ENCODE assay signal across 14 cellular contexts in genomic region chr5:132478498-132478855, GRCh38. TPM values are rescaled to one million over a fixed set of nuclear protein-coding genes. Genes with fewer than 3 reads are reported as not detected.
DNase-seq lines count a peak whose midpoint lies in the region; ATAC-seq and TF ChIP-seq lines count a peak whose summit lies in the region.
"Had no signal": no experiment of that assay in that cellular context is flagged by ENCODE, and none has a peak within 500 bp of the region (broad histone marks: within the 10 kb centered on the region; RNA-seq: fewer than 3 reads in every experiment).

No MANE protein-coding gene starts in this region.

- H3K9me3 Mint-ChIP-seq in activated T-cell treated with anti-CD3 and anti-CD28 coated beads, Interleukin-2, amount 50 U/mL, for 72 hours = no peaks in the 10 kb centered on the region
- H3K9me3 Mint-ChIP-seq in memory B cell = no peaks in the 10 kb centered on the region

- peaks cover 5 to 6% of the 10 kb centered on the region in 2 donors for H3K36me3 ChIP-seq in thyroid gland
- H3K36me3 ChIP-seq: uterus had no signal

- DNase-seq in activated naive CD4-positive, alpha-beta T cell treated with anti-CD3 and anti-CD28 coated beads, Interleukin-2, amount 50 U/mL, for 16 hours = peak; percentile 26
- DNase-seq in activated naive CD4-positive, alpha-beta T cell (lab: John Stamatoyannopoulos, UW) = no peak
- DNase-seq in activated T-cell treated with anti-CD3 and anti-CD28 coated beads, Interleukin-2, amount 50 U/mL, for 72 hours = no peak
- DNase-seq in memory B cell (ENCODE audit: low spot score in 2 of 2) (no peak), thyroid gland (no peak)
- DNase-seq: mammary epithelial cell, NCI-H2029, uterus had no signal

- H3K4me1 ChIP-seq in thyroid gland = peaks cover 0 to 17% of the 10 kb centered on the region in 2 donors
- H3K4me1 ChIP-seq: uterus had no signal

- no peaks in the 10 kb centered on the region for H3K9me3 ChIP-seq in thyroid gland
- H3K9me3 ChIP-seq: adrenal gland, uterus had no signal

- TF ChIP-seq POLR2A in thyroid gland (IDR thresholded peaks at IDR 0.05) = no peak

- no peaks in the 10 kb centered on the region for H3K27me3 ChIP-seq in thyroid gland
- H3K27me3 ChIP-seq: adrenal gland, uterus had no signal

- ATAC-seq in activated T-cell treated with anti-CD3 and anti-CD28 coated beads, Interleukin-2, amount 50 U/mL, for 72 hours (replicated peaks in 1 of 2) = peak in 1 of 2 donors; percentile 0
- ATAC-seq in memory B cell (ENCODE audit: low read depth) = no peak
- no peak for ATAC-seq in HG02759 (IDR thresholded peaks at IDR 0.05; ENCODE audit: unreplicated experiment)
- ATAC-seq in GM19397 (IDR thresholded peaks at IDR 0.05; ENCODE audit: unreplicated experiment) = no peak
- no peak for ATAC-seq in GM18909 (IDR thresholded peaks at IDR 0.05; ENCODE audit: poor library complexity, unreplicated experiment)
- ATAC-seq: HCT116 had no signal

- peaks cover 3 to 8% of the 10 kb centered on the region in 2 donors for H3K36me3 Mint-ChIP-seq in activated T-cell treated with anti-CD3 and anti-CD28 coated beads, Interleukin-2, amount 50 U/mL, for 72 hours (ENCODE audit: insufficient read depth in 2 of 2)
- no peaks in the 10 kb centered on the region for H3K36me3 Mint-ChIP-seq in memory B cell

- H3K27ac Mint-ChIP-seq in activated T-cell treated with anti-CD3 and anti-CD28 coated beads, Interleukin-2, amount 50 U/mL, for 72 hours = peak overlapping the region; percentile 72
- H3K27ac Mint-ChIP-seq in memory B cell = peak overlapping the region; percentile 97

- 54 to 64% methylated on average over 2 of the region's 2 CpGs for WGBS in thyroid gland, 2 donors

- H3K4me3 Mint-ChIP-seq in activated T-cell treated with anti-CD3 and anti-CD28 coated beads, Interleukin-2, amount 50 U/mL, for 72 hours = no peak overlapping the region
- peak overlapping the region; percentile 11 for H3K4me3 Mint-ChIP-seq in memory B cell

- peaks cover 91% of the 10 kb centered on the region for H3K4me1 Mint-ChIP-seq in activated T-cell treated with anti-CD3 and anti-CD28 coated beads, Interleukin-2, amount 50 U/mL, for 72 hours (ENCODE audit: low read depth)
- H3K4me1 Mint-ChIP-seq in memory B cell = peaks cover 57% of the 10 kb centered on the region

- intact Hi-C loops in thyroid gland (cut with DNase I) = no loop called here

- peak overlapping the region in 2 of 3 donors; percentile 5 to 10 for H3K27ac ChIP-seq in thyroid gland
- H3K27ac ChIP-seq: SK-N-MC had no signal

- TF ChIP-seq CTCF in thyroid gland (IDR thresholded peaks at IDR 0.05) = no peak

- H3K4me3 ChIP-seq in thyroid gland (replicated peaks in 1 of 3) = no peak overlapping the region
- H3K4me3 ChIP-seq: adrenal gland, SK-N-MC, uterus had no signal

- H3K27me3 Mint-ChIP-seq in activated T-cell treated with anti-CD3 and anti-CD28 coated beads, Interleukin-2, amount 50 U/mL, for 72 hours (ENCODE audit: low read depth) = no peaks in the 10 kb centered on the region
- no peaks in the 10 kb centered on the region for H3K27me3 Mint-ChIP-seq in memory B cell

RNA-seq across cellular contexts. Expression of gene IRF1, which starts 12.1 kb away (rescaled TPM):
- 100 to 1,000 TPM; 212 to 226 TPM for total RNA-seq in activated T-cell treated with anti-CD3 and anti-CD28 coated beads, Interleukin-2, amount 50 U/mL, for 72 hours
- total RNA-seq in thyroid gland = 10 to 100 TPM; 24.6 to 49.7 (median 32.1) TPM

Comparison
In these comparisons a context has a peak if more than half of its experiments do, and no peak if none do; other contexts are left out.
1. RNA of gene IRF1, which starts 12.1 kb away (total RNA-seq): 212 to 226 TPM in activated T-cell treated with anti-CD3 and anti-CD28 coated beads, Interleukin-2, amount 50 U/mL, for 72 hours; 24.6 to 49.7 TPM in thyroid gland; every median in the first group is over 4 times any median in the second.